17 cellular contexts compared by ENCODE assay signal in the genomic region with DNA sequence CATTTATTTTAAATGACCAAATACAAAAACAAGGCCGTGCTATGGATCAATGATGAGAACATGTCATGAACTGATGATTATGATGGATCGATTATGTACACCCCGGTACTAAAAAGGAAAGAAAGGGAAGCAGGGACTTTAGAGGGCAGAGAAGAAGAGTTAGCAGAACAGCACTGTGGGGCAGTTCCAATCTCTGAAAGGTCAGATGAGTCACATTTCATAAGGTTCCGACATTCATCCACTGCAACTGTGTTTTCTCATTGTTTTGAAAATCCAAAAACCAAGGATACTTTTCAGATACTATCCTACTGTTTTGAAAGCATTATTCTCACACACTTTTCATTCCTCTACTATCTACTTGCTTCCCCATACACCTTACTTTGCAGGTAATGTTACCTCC.
A peak's percentile ranks its signal among the peaks of the same experiment; 100 is the strongest.
DNase-seq lines count a peak whose midpoint lies in the region; ATAC-seq and TF ChIP-seq lines count a peak whose summit lies in the region.
"Had no signal": no experiment of that assay in that cellular context is flagged by ENCODE, and none has a peak within 500 bp of the region (broad histone marks: within the 10 kb centered on the region; RNA-seq: fewer than 3 reads in every experiment).

No MANE protein-coding gene starts in this region.

- TF ChIP-seq CTCF in colonic mucosa (IDR thresholded peaks at IDR 0.05) = no peak

- intact Hi-C loops in colonic mucosa (cut with DNase I) = no loop called here

- ATAC-seq in GM21528 (IDR thresholded peaks at IDR 0.05; ENCODE audit: low FRiP score, unreplicated experiment) = no peak
- no peak for ATAC-seq in HG02870 (IDR thresholded peaks at IDR 0.05; ENCODE audit: unreplicated experiment)
- ATAC-seq: activated naive CD4-positive, alpha-beta T cell treated with anti-CD3 and anti-CD28 coated beads, Interleukin-2, amount 50 U/mL, for 72 hours had no signal

- H3K4me3 ChIP-seq in adipocyte (ENCODE audit: low read length) = peak overlapping the region; percentile 43
- no peak overlapping the region for H3K4me3 ChIP-seq in rectal smooth muscle tissue (ENCODE audit: low read length)
- no peak overlapping the region for H3K4me3 ChIP-seq in colonic mucosa
- H3K4me3 ChIP-seq: neural progenitor cell, prostate gland, testis had no signal

- H3K4me1 ChIP-seq in adipocyte (ENCODE audit: control insufficient read depth, insufficient read depth, low read length) (peaks cover 34% of the 10 kb centered on the region), rectal smooth muscle tissue (ENCODE audit: control insufficient read depth, insufficient read depth, low read length) (peaks cover 2% of the 10 kb centered on the region), colonic mucosa (peaks cover 8% of the 10 kb centered on the region)
- H3K4me1 ChIP-seq: prostate gland, testis had no signal

- H3K36me3 ChIP-seq in adipocyte (ENCODE audit: control insufficient read depth, insufficient read depth, low read length, severe bottlenecking) (no peaks in the 10 kb centered on the region), rectal smooth muscle tissue (ENCODE audit: control insufficient read depth, insufficient read depth, low read length) (no peaks in the 10 kb centered on the region), colonic mucosa (no peaks in the 10 kb centered on the region)
- H3K36me3 ChIP-seq: neural progenitor cell, prostate gland had no signal

- peak overlapping the region; percentile 42 for H3K9ac ChIP-seq in adipocyte (ENCODE audit: low read length)
- H3K9ac ChIP-seq in rectal smooth muscle tissue (ENCODE audit: low read length) = peak overlapping the region; percentile 10
- no peak overlapping the region for H3K9ac ChIP-seq in colonic mucosa (ENCODE audit: low read depth in 2 of 2, low read length in 2 of 2)
- H3K9ac ChIP-seq: neural progenitor cell had no signal

- DNase-seq in COLO829 (ENCODE audit: low spot score) = peak; percentile 29
- peak; percentile 43 for DNase-seq in adipocyte (ENCODE audit: low read depth)
- DNase-seq in foreskin melanocyte = peak; percentile 60
- no peak for DNase-seq in colonic mucosa
- no peak for DNase-seq in activated CD4-positive, alpha-beta T cell treated with anti-CD3 and anti-CD28 coated beads, Interleukin-2, amount 50 U/mL, for 4 hours
- DNase-seq: activated CD4-positive, alpha-beta T cell treated with anti-CD3 and anti-CD28 coated beads for 4 hours; left cardiac atrium; NCI-H2171; NCI-H69; testis had no signal

- no peak overlapping the region for H3K27ac ChIP-seq in rectal smooth muscle tissue (ENCODE audit: low read depth, low read length)
- no peak overlapping the region for H3K27ac ChIP-seq in colonic mucosa
- H3K27ac ChIP-seq: C4-2B, neural progenitor cell, prostate gland, testis had no signal

- no peaks in the 10 kb centered on the region for H3K27me3 ChIP-seq in adipocyte (replicated peaks; ENCODE audit: control insufficient read depth, insufficient read depth, low read length)
- no peaks in the 10 kb centered on the region for H3K27me3 ChIP-seq in rectal smooth muscle tissue (ENCODE audit: control insufficient read depth, insufficient read depth, low read length)
- no peaks in the 10 kb centered on the region for H3K27me3 ChIP-seq in colonic mucosa
- H3K27me3 ChIP-seq: neural progenitor cell, testis had no signal

- no peaks in the 10 kb centered on the region for H3K9me3 ChIP-seq in adipocyte (ENCODE audit: control insufficient read depth, low read length)
- no peaks in the 10 kb centered on the region for H3K9me3 ChIP-seq in colonic mucosa
- H3K9me3 ChIP-seq: prostate gland, testis had no signal

Comparison
In these comparisons a context has a peak if more than half of its experiments do, and no peak if none do; other contexts are left out.
1. DNase-seq: peak in COLO829 (single experiment), adipocyte (single experiment) and foreskin melanocyte (single experiment); none in colonic mucosa (single experiment) and activated CD4-positive, alpha-beta T cell treated with anti-CD3 and anti-CD28 coated beads, Interleukin-2, amount 50 U/mL, for 4 hours (0 of 2).
2. H3K9ac ChIP-seq: peak in adipocyte (single experiment) and rectal smooth muscle tissue (single experiment); none in colonic mucosa (0 of 2).